25 cellular contexts compared by ENCODE assay signal in the genomic region with DNA sequence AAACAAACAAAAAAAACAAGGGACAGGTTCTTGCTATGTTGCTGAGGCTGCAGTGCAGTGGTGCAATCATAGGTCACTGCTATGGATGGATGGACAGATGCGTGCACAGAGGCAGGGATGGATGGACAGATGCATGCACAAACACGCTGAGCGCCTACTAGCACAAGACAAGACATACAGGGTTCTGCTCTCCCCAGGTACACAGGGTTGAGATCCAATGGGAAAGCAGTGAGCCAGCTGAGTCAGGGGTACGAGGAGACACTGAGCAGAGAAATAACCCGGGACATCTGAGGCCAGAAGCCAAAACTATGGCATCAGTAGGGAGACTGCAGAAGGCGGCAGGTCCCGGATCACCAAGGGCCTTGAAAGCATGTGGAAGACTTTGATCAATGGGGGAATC. TPM values are rescaled to one million over a fixed set of nuclear protein-coding genes. Genes with fewer than 3 reads are reported as not detected.
DNase-seq lines count a peak whose midpoint lies in the region; ATAC-seq and TF ChIP-seq lines count a peak whose summit lies in the region.
"Had no signal": no experiment of that assay in that cellular context is flagged by ENCODE, and none has a peak within 500 bp of the region (broad histone marks: within the 10 kb centered on the region; RNA-seq: fewer than 3 reads in every experiment).

No MANE protein-coding gene starts in this region.

- peak overlapping the region; percentile 34 for H3K4me3 ChIP-seq in CD4-positive, CD25-positive, alpha-beta regulatory T cell (ENCODE audit: low read depth, low read length)
- H3K4me3 ChIP-seq in CD8-positive, alpha-beta memory T cell (ENCODE audit: low read length): no peak overlapping the region
- H3K4me3 ChIP-seq in naive thymus-derived CD4-positive, alpha-beta T cell (ENCODE audit: low read length): no peak overlapping the region
- H3K4me3 ChIP-seq: breast epithelium, HAP-1, MG63, pancreas, SJCRH30, upper lobe of right lung had no signal

- H3K27me3 ChIP-seq in CD4-positive, CD25-positive, alpha-beta regulatory T cell (ENCODE audit: control insufficient read depth, insufficient read depth, low read length): no peaks in the 10 kb centered on the region
- no peaks in the 10 kb centered on the region for H3K27me3 ChIP-seq in CD8-positive, alpha-beta memory T cell (ENCODE audit: insufficient read depth, low read length, poor library complexity, severe bottlenecking)
- H3K27me3 ChIP-seq in naive thymus-derived CD4-positive, alpha-beta T cell (ENCODE audit: control insufficient read depth in 2 of 2, insufficient read depth in 2 of 2, low read length in 2 of 2): no peaks in the 10 kb centered on the region
- H3K27me3 ChIP-seq: breast epithelium, pancreas, SJCRH30, upper lobe of right lung had no signal

- peak overlapping the region; percentile 83 to 98 (median 92) for H3K27ac Mint-ChIP-seq in CD4-positive, CD25-positive, alpha-beta regulatory T cell
- peak overlapping the region; percentile 70 to 95 (median 90) for H3K27ac Mint-ChIP-seq in CD8-positive, alpha-beta memory T cell
- H3K27ac Mint-ChIP-seq in activated T-helper 17 cell treated with anti-CD3 and anti-CD28 coated beads, Interleukin-2, amount 50 U/mL, for 72 hours: peak overlapping the region; percentile 64
- peak overlapping the region; percentile 79 to 100 (median 90) for H3K27ac Mint-ChIP-seq in naive thymus-derived CD4-positive, alpha-beta T cell
- no peak overlapping the region for H3K27ac Mint-ChIP-seq in CD14-positive monocyte

- H3K27me3 Mint-ChIP-seq in CD4-positive, CD25-positive, alpha-beta regulatory T cell: peaks cover 8% of the 10 kb centered on the region
- no peaks in the 10 kb centered on the region for H3K27me3 Mint-ChIP-seq in CD8-positive, alpha-beta memory T cell
- H3K27me3 Mint-ChIP-seq in activated T-helper 17 cell treated with anti-CD3 and anti-CD28 coated beads, Interleukin-2, amount 50 U/mL, for 72 hours: no peaks in the 10 kb centered on the region
- no peaks in the 10 kb centered on the region for H3K27me3 Mint-ChIP-seq in naive thymus-derived CD4-positive, alpha-beta T cell
- H3K27me3 Mint-ChIP-seq in CD14-positive monocyte (ENCODE audit: low read depth in 3 of 3): peaks cover 0 to 8% (median 1%) of the 10 kb centered on the region in 3 donors

- H3K36me3 ChIP-seq in CD4-positive, CD25-positive, alpha-beta regulatory T cell (ENCODE audit: control insufficient read depth, insufficient read depth, low read length): peaks cover 26% of the 10 kb centered on the region
- H3K36me3 ChIP-seq in CD8-positive, alpha-beta memory T cell (ENCODE audit: insufficient read depth, low read length): peaks cover 19% of the 10 kb centered on the region
- H3K36me3 ChIP-seq in naive thymus-derived CD4-positive, alpha-beta T cell (ENCODE audit: control insufficient read depth in 2 of 3, insufficient read depth in 3 of 3, low read length in 3 of 3): peaks cover 0 to 13% (median 3%) of the 10 kb centered on the region in 3 experiments
- H3K36me3 ChIP-seq: breast epithelium, HAP-1, MG63, pancreas, upper lobe of right lung had no signal

- peaks cover 0 to 2% (median 0%) of the 10 kb centered on the region in 7 donors for H3K9me3 Mint-ChIP-seq in CD4-positive, CD25-positive, alpha-beta regulatory T cell
- no peaks in the 10 kb centered on the region for H3K9me3 Mint-ChIP-seq in CD8-positive, alpha-beta memory T cell
- H3K9me3 Mint-ChIP-seq in activated T-helper 17 cell treated with anti-CD3 and anti-CD28 coated beads, Interleukin-2, amount 50 U/mL, for 72 hours: no peaks in the 10 kb centered on the region
- peaks cover 0 to 3% (median 0%) of the 10 kb centered on the region in 11 donors for H3K9me3 Mint-ChIP-seq in naive thymus-derived CD4-positive, alpha-beta T cell
- H3K9me3 Mint-ChIP-seq in CD14-positive monocyte: peaks cover 0 to 4% (median 0%) of the 10 kb centered on the region in 7 donors

- POLR2A ChIA-PET in CD8-positive, alpha-beta memory T cell (lab: Charles Lee): interaction anchor here (0.7 to 1.1 kb wide), 2 partner anchors 87 to 100 kb away, joined by 3 read pairs; no protein-coding TSS in a partner anchor
- POLR2A ChIA-PET in naive thymus-derived CD4-positive, alpha-beta T cell (lab: Charles Lee): interaction anchor here (0.9 to 5.0 kb wide), 8 partner anchors 11 to 127 kb away, joined by 3 to 34 read pairs (median 4); no protein-coding TSS in a partner anchor

- peak overlapping the region; percentile 27 to 100 (median 66) for H3K4me3 Mint-ChIP-seq in CD4-positive, CD25-positive, alpha-beta regulatory T cell
- peak overlapping the region; percentile 57 to 78 (median 65) for H3K4me3 Mint-ChIP-seq in CD8-positive, alpha-beta memory T cell
- peak overlapping the region; percentile 100 for H3K4me3 Mint-ChIP-seq in activated T-helper 17 cell treated with anti-CD3 and anti-CD28 coated beads, Interleukin-2, amount 50 U/mL, for 72 hours
- H3K4me3 Mint-ChIP-seq in naive thymus-derived CD4-positive, alpha-beta T cell: peak overlapping the region; percentile 23 to 100 (median 64)
- H3K4me3 Mint-ChIP-seq in CD14-positive monocyte: no peak overlapping the region

- TF ChIP-seq CTCF in CD14-positive monocyte (IDR thresholded peaks at IDR 0.05): no peak

- H3K4me1 Mint-ChIP-seq in CD4-positive, CD25-positive, alpha-beta regulatory T cell: peaks cover 9 to 88% (median 59%) of the 10 kb centered on the region in 4 donors
- peaks cover 78 to 90% (median 89%) of the 10 kb centered on the region in 3 donors for H3K4me1 Mint-ChIP-seq in CD8-positive, alpha-beta memory T cell
- H3K4me1 Mint-ChIP-seq in activated T-helper 17 cell treated with anti-CD3 and anti-CD28 coated beads, Interleukin-2, amount 50 U/mL, for 72 hours: peaks cover 43% of the 10 kb centered on the region
- H3K4me1 Mint-ChIP-seq in naive thymus-derived CD4-positive, alpha-beta T cell: peaks cover 69 to 88% (median 72%) of the 10 kb centered on the region in 7 donors
- H3K4me1 Mint-ChIP-seq in CD14-positive monocyte: peaks cover 58% of the 10 kb centered on the region

- peak in 1 of 3 donors; percentile 51 for DNase-seq in CD4-positive, CD25-positive, alpha-beta regulatory T cell
- no peak for DNase-seq in CD8-positive, alpha-beta memory T cell
- no peak for DNase-seq in naive thymus-derived CD4-positive, alpha-beta T cell
- no peak for DNase-seq in CD14-positive monocyte (ENCODE audit: low spot score)
- DNase-seq: AML-193; cortex of kidney; GDM1; head of caudate nucleus; IMR-90; MG63; NCI-H1694; NCI-H774; SJCRH30; stimulated activated naive CD4-positive, alpha-beta T cell treated with Interleukin-2 at 50 U/mL for 16 hours; upper lobe of right lung had no signal

- no peak for ATAC-seq in CD4-positive, CD25-positive, alpha-beta regulatory T cell (ENCODE audit: low read depth in 2 of 2)
- no peak for ATAC-seq in activated T-helper 17 cell treated with anti-CD3 and anti-CD28 coated beads, Interleukin-2, amount 50 U/mL, for 72 hours (replicated peaks)
- ATAC-seq in naive thymus-derived CD4-positive, alpha-beta T cell: no peak
- no peak for ATAC-seq in HG03442 (IDR thresholded peaks at IDR 0.05; ENCODE audit: unreplicated experiment)
- ATAC-seq in GM18909 (IDR thresholded peaks at IDR 0.05; ENCODE audit: poor library complexity, unreplicated experiment): no peak
- no peak for ATAC-seq in GM21737 (IDR thresholded peaks at IDR 0.05; ENCODE audit: unreplicated experiment)
- ATAC-seq: sciatic nerve had no signal

- H3K36me3 Mint-ChIP-seq in CD4-positive, CD25-positive, alpha-beta regulatory T cell: peaks cover 28% of the 10 kb centered on the region
- H3K36me3 Mint-ChIP-seq in CD8-positive, alpha-beta memory T cell: peaks cover 16 to 36% (median 25%) of the 10 kb centered on the region in 3 donors
- peaks cover 84% of the 10 kb centered on the region for H3K36me3 Mint-ChIP-seq in activated T-helper 17 cell treated with anti-CD3 and anti-CD28 coated beads, Interleukin-2, amount 50 U/mL, for 72 hours (ENCODE audit: low read depth)
- peaks cover 4 to 60% (median 15%) of the 10 kb centered on the region in 5 donors for H3K36me3 Mint-ChIP-seq in naive thymus-derived CD4-positive, alpha-beta T cell
- peaks cover 3% of the 10 kb centered on the region in 2 donors for H3K36me3 Mint-ChIP-seq in CD14-positive monocyte

- H3K27ac ChIP-seq in CD4-positive, CD25-positive, alpha-beta regulatory T cell (ENCODE audit: insufficient read depth, low read length, poor library complexity, severe bottlenecking): peak overlapping the region; percentile 45
- no peak overlapping the region for H3K27ac ChIP-seq in CD8-positive, alpha-beta memory T cell (ENCODE audit: low read depth, low read length)
- no peak overlapping the region for H3K27ac ChIP-seq in naive thymus-derived CD4-positive, alpha-beta T cell (ENCODE audit: low read depth, low read length)
- H3K27ac ChIP-seq: breast epithelium, pancreas, SJCRH30, upper lobe of right lung had no signal

- CTCF ChIA-PET in CD8-positive, alpha-beta memory T cell (lab: Charles Lee): interaction anchor here (2.5 to 2.8 kb wide), 2 partner anchors 12 to 24 kb away, joined by 8 to 12 read pairs; no protein-coding TSS in a partner anchor
- CTCF ChIA-PET in naive thymus-derived CD4-positive, alpha-beta T cell (lab: Charles Lee): no interaction called here

- H3K4me1 ChIP-seq in CD4-positive, CD25-positive, alpha-beta regulatory T cell (ENCODE audit: control insufficient read depth, insufficient read depth, low read length, poor library complexity, severe bottlenecking): peaks cover 91% of the 10 kb centered on the region
- peaks cover 89% of the 10 kb centered on the region for H3K4me1 ChIP-seq in CD8-positive, alpha-beta memory T cell (ENCODE audit: insufficient read depth, low read length)
- peaks cover 65% of the 10 kb centered on the region in 2 donors for H3K4me1 ChIP-seq in naive thymus-derived CD4-positive, alpha-beta T cell (ENCODE audit: control insufficient read depth in 2 of 2, insufficient read depth in 2 of 2, low read length in 2 of 2)
- H3K4me1 ChIP-seq: breast epithelium, HAP-1, pancreas, upper lobe of right lung had no signal

- intact Hi-C loops in naive thymus-derived CD4-positive, alpha-beta T cell (cut with micrococcal nuclease): loop anchor here in 1 of 2 donors (10.0 kb wide), 1 partner anchor 433 kb away; a partner anchor contains a TSS
- intact Hi-C loops in CD14-positive monocyte (cut with micrococcal nuclease): no loop called here

- no peaks in the 10 kb centered on the region for H3K9me3 ChIP-seq in CD4-positive, CD25-positive, alpha-beta regulatory T cell (ENCODE audit: control insufficient read depth in 2 of 2, low read length in 2 of 2)
- no peaks in the 10 kb centered on the region for H3K9me3 ChIP-seq in CD8-positive, alpha-beta memory T cell (ENCODE audit: low read length)
- no peaks in the 10 kb centered on the region for H3K9me3 ChIP-seq in naive thymus-derived CD4-positive, alpha-beta T cell (ENCODE audit: control insufficient read depth in 2 of 3, low read length in 3 of 3)
- H3K9me3 ChIP-seq: breast epithelium, HAP-1, MG63, pancreas, SJCRH30, upper lobe of right lung had no signal

RNA-seq across cellular contexts. Expression of a gene that starts 6.2 kb away (rescaled TPM):
- total RNA-seq in CD4-positive, CD25-positive, alpha-beta regulatory T cell: 1,611 TPM
- polyA plus RNA-seq in CD4-positive, CD25-positive, alpha-beta regulatory T cell: 1,000 to 10,000 TPM; 3,219 to 6,021 (median 4,004) TPM
- 100 to 1,000 TPM; 975 to 992 TPM for total RNA-seq in CD8-positive, alpha-beta memory T cell
- 3,843 TPM for polyA plus RNA-seq in CD8-positive, alpha-beta memory T cell
- 1,000 to 10,000 TPM; 3,603 to 3,666 TPM for total RNA-seq in activated T-helper 17 cell treated with anti-CD3 and anti-CD28 coated beads, Interleukin-2, amount 50 U/mL, for 72 hours
- total RNA-seq in naive thymus-derived CD4-positive, alpha-beta T cell: 1,000 to 10,000 TPM in 1 of 5 experiments, 100 to 1,000 TPM in 4; 351 to 3,697 (median 587) TPM
- polyA plus RNA-seq in naive thymus-derived CD4-positive, alpha-beta T cell: 1,000 to 10,000 TPM; 1,418 to 1,605 TPM
- 1 to 10 TPM; 5.6 to 8.0 TPM for polyA plus RNA-seq in CD14-positive monocyte

RNA-seq across cellular contexts. Expression of a gene that starts 25.3 kb away (rescaled TPM):
- 1.6 TPM for total RNA-seq in CD4-positive, CD25-positive, alpha-beta regulatory T cell
- 1 to 10 TPM in 1 of 4 donors, under 1 TPM in 2, not detected in 1; 0.16 to 1.0 (median 0.29) TPM for polyA plus RNA-seq in CD4-positive, CD25-positive, alpha-beta regulatory T cell
- 1 to 10 TPM; 1.5 to 1.9 TPM for total RNA-seq in CD8-positive, alpha-beta memory T cell
- 0.90 TPM for polyA plus RNA-seq in CD8-positive, alpha-beta memory T cell
- 1 to 10 TPM; 5.9 to 7.1 TPM for total RNA-seq in activated T-helper 17 cell treated with anti-CD3 and anti-CD28 coated beads, Interleukin-2, amount 50 U/mL, for 72 hours
- total RNA-seq in naive thymus-derived CD4-positive, alpha-beta T cell: 10 to 100 TPM in 2 of 5 experiments, 1 to 10 TPM in 1, under 1 TPM in 2; 0.73 to 64.4 (median 3.7) TPM
- polyA plus RNA-seq in naive thymus-derived CD4-positive, alpha-beta T cell: under 1 TPM; 0.64 to 0.93 TPM
- 1 to 10 TPM in 1 of 2 donors, under 1 TPM in 1; 0.71 to 2.6 TPM for polyA plus RNA-seq in CD14-positive monocyte
- total RNA-seq: IMR-90 had no signal

RNA-seq across cellular contexts. Expression of a gene that starts 27.4 kb away (rescaled TPM):
- 0.81 TPM for total RNA-seq in CD4-positive, CD25-positive, alpha-beta regulatory T cell
- not detected for polyA plus RNA-seq in CD4-positive, CD25-positive, alpha-beta regulatory T cell
- under 1 TPM in 1 of 2 experiments, not detected in 1; 0.15 TPM for total RNA-seq in CD8-positive, alpha-beta memory T cell
- not detected for polyA plus RNA-seq in CD8-positive, alpha-beta memory T cell
- total RNA-seq in activated T-helper 17 cell treated with anti-CD3 and anti-CD28 coated beads, Interleukin-2, amount 50 U/mL, for 72 hours: under 1 TPM; 0.34 to 0.45 TPM
- total RNA-seq in naive thymus-derived CD4-positive, alpha-beta T cell: under 1 TPM in 3 of 5 experiments, not detected in 2; 0.22 to 0.61 (median 0.29) TPM
- polyA plus RNA-seq in naive thymus-derived CD4-positive, alpha-beta T cell: under 1 TPM in 1 of 2 donors, not detected in 1; 0.35 TPM
- polyA plus RNA-seq in CD14-positive monocyte: not detected
- total RNA-seq: breast epithelium, IMR-90, liver, sciatic nerve, upper lobe of right lung had no signal
- polyA plus RNA-seq: adipose tissue, IMR-90, liver, pancreas had no signal

RNA-seq across cellular contexts. Expression of a gene that starts 34.9 kb away (rescaled TPM):
- not detected for total RNA-seq in CD4-positive, CD25-positive, alpha-beta regulatory T cell
- polyA plus RNA-seq in CD4-positive, CD25-positive, alpha-beta regulatory T cell: not detected
- not detected for total RNA-seq in CD8-positive, alpha-beta memory T cell
- polyA plus RNA-seq in CD8-positive, alpha-beta memory T cell: not detected
- total RNA-seq in activated T-helper 17 cell treated with anti-CD3 and anti-CD28 coated beads, Interleukin-2, amount 50 U/mL, for 72 hours: 10 to 100 TPM in 1 of 2 donors, 1 to 10 TPM in 1; 1.1 to 12.1 TPM
- 1 to 10 TPM in 1 of 5 experiments, not detected in 4; 1.0 TPM for total RNA-seq in naive thymus-derived CD4-positive, alpha-beta T cell
- not detected for polyA plus RNA-seq in naive thymus-derived CD4-positive, alpha-beta T cell
- not detected for polyA plus RNA-seq in CD14-positive monocyte
- total RNA-seq: SJCRH30 had no signal

RNA-seq across cellular contexts. Expression of a gene that starts 40.7 kb away (rescaled TPM):
- total RNA-seq in CD4-positive, CD25-positive, alpha-beta regulatory T cell: not detected
- polyA plus RNA-seq in CD4-positive, CD25-positive, alpha-beta regulatory T cell: not detected
- under 1 TPM in 1 of 2 experiments, not detected in 1; 0.11 TPM for total RNA-seq in CD8-positive, alpha-beta memory T cell
- polyA plus RNA-seq in CD8-positive, alpha-beta memory T cell: not detected
- not detected for total RNA-seq in activated T-helper 17 cell treated with anti-CD3 and anti-CD28 coated beads, Interleukin-2, amount 50 U/mL, for 72 hours
- total RNA-seq in naive thymus-derived CD4-positive, alpha-beta T cell: under 1 TPM in 1 of 5 experiments, not detected in 4; 0.29 TPM
- under 1 TPM in 1 of 2 donors, not detected in 1; 0.09 TPM for polyA plus RNA-seq in naive thymus-derived CD4-positive, alpha-beta T cell
- polyA plus RNA-seq in CD14-positive monocyte: 1 to 10 TPM; 1.0 to 1.3 TPM

Comparison
In these comparisons a context has a peak if more than half of its experiments do, and no peak if none do; other contexts are left out.
1. H3K27ac Mint-ChIP-seq: peak in CD4-positive, CD25-positive, alpha-beta regulatory T cell (3 of 3), CD8-positive, alpha-beta memory T cell (8 of 8), activated T-helper 17 cell treated with anti-CD3 and anti-CD28 coated beads, Interleukin-2, amount 50 U/mL, for 72 hours (single experiment) and naive thymus-derived CD4-positive, alpha-beta T cell (9 of 9); none in CD14-positive monocyte (0 of 7).
2. H3K4me3 Mint-ChIP-seq: peak in CD4-positive, CD25-positive, alpha-beta regulatory T cell (4 of 4), CD8-positive, alpha-beta memory T cell (7 of 7), activated T-helper 17 cell treated with anti-CD3 and anti-CD28 coated beads, Interleukin-2, amount 50 U/mL, for 72 hours (single experiment) and naive thymus-derived CD4-positive, alpha-beta T cell (10 of 10); none in CD14-positive monocyte (0 of 2).